ENCODE assay signal across 17 cellular contexts in genomic region chr16:49598386-49599170, GRCh38.
A peak's percentile ranks its signal among the peaks of the same experiment; 100 is the strongest.
DNase-seq lines count a peak whose midpoint lies in the region; ATAC-seq and TF ChIP-seq lines count a peak whose summit lies in the region.
"Had no signal": no experiment of that assay in that cellular context is flagged by ENCODE, and none has a peak within 500 bp of the region (broad histone marks: within the 10 kb centered on the region; RNA-seq: fewer than 3 reads in every experiment).

No MANE protein-coding gene starts in this region.

- no peak overlapping the region for H3K27ac Mint-ChIP-seq in endodermal cell
- H3K27ac Mint-ChIP-seq: activated B cell treated with CpG ODN at 0.5 μM for 24 hours, B cell, GM23338 had no signal

- H3K9me3 ChIP-seq in endodermal cell (ENCODE audit: control insufficient read depth, low read length) (no peaks in the 10 kb centered on the region), gastroesophageal sphincter (no peaks in the 10 kb centered on the region)
- H3K9me3 ChIP-seq: right lobe of liver, transverse colon had no signal

- no peak overlapping the region for H3K9ac ChIP-seq in endodermal cell (ENCODE audit: extremely low read depth, low read length, poor library complexity, severe bottlenecking)

- H3K4me3 Mint-ChIP-seq in endodermal cell: no peak overlapping the region
- H3K4me3 Mint-ChIP-seq: activated B cell treated with CpG ODN at 0.5 μM for 24 hours, B cell, GM23338 had no signal

- no peaks in the 10 kb centered on the region for H3K36me3 Mint-ChIP-seq in endodermal cell (ENCODE audit: low read depth)

- H3K27me3 ChIP-seq in endodermal cell (ENCODE audit: control insufficient read depth, insufficient read depth, low read length, poor library complexity, severe bottlenecking) (no peaks in the 10 kb centered on the region), gastroesophageal sphincter (no peaks in the 10 kb centered on the region)
- H3K27me3 ChIP-seq: right lobe of liver, transverse colon had no signal

- peak; percentile 68 for DNase-seq in GM13976 (ENCODE audit: low spot score)
- peak; percentile 29 for DNase-seq in endodermal cell
- no peak for DNase-seq in medulla oblongata (ENCODE audit: extremely low spot score)
- DNase-seq in NCI-H748 treated with DMSO at 0.1 percent for 48 hours (lab: John Stamatoyannopoulos, UW): no peak
- DNase-seq in NCI-H2171 (lab: John Stamatoyannopoulos, UW): no peak
- DNase-seq: activated B cell treated with CpG ODN at 0.5 μM for 24 hours, GF-D8, NCI-H1417, NCI-H526 treated with DMSO at 0.1 percent for 48 hours, SIG-M5, transverse colon had no signal

- in situ Hi-C loops in GM13976 (cut with MboI; ENCODE audit: low sequenced_read_pairs, unreplicated experiment): loop anchor here (25.0 kb wide), 1 partner anchor 186 kb away; no protein-coding TSS in a partner anchor

- no peak for TF ChIP-seq POLR2A in gastroesophageal sphincter (IDR thresholded peaks at IDR 0.05)

- no peak overlapping the region for H3K4me3 ChIP-seq in endodermal cell (ENCODE audit: low read length)
- no peak overlapping the region for H3K4me3 ChIP-seq in gastroesophageal sphincter
- H3K4me3 ChIP-seq: GM23338, right lobe of liver, transverse colon had no signal

- H3K36me3 ChIP-seq in endodermal cell (ENCODE audit: control insufficient read depth, insufficient read depth, low read length) (no peaks in the 10 kb centered on the region), gastroesophageal sphincter (no peaks in the 10 kb centered on the region)
- H3K36me3 ChIP-seq: right lobe of liver, transverse colon had no signal

- peaks cover 21% of the 10 kb centered on the region for H3K4me1 Mint-ChIP-seq in endodermal cell
- H3K4me1 Mint-ChIP-seq: activated B cell treated with CpG ODN at 0.5 μM for 24 hours, B cell had no signal

- 89 to 96% methylated on average over 7 to 8 of the region's 8 CpGs for WGBS in endodermal cell (ENCODE audit: insufficient coverage in 1 of 2, insufficient read length in 1 of 2), 2 experiments
- WGBS in gastroesophageal sphincter (ENCODE audit: low coverage in 1 of 2), 2 donors: 85 to 88% methylated on average over 4 to 6 of the region's 8 CpGs

- ATAC-seq in GM19455 (IDR thresholded peaks at IDR 0.05; ENCODE audit: unreplicated experiment) (peak; percentile 75), HG02885 (IDR thresholded peaks at IDR 0.05; ENCODE audit: poor library complexity, unreplicated experiment) (peak; percentile 83), gastroesophageal sphincter (no peak)
- ATAC-seq: GM23338, right lobe of liver had no signal

- TF ChIP-seq CTCF in GM13976 (IDR thresholded peaks at IDR 0.05; ENCODE audit: borderline replicate concordance, control extremely low read depth, extremely low read depth, insufficient read depth, missing control alignments): no peak
- no peak for TF ChIP-seq CTCF in endodermal cell (conservative IDR thresholded peaks at IDR 0.05)
- TF ChIP-seq CTCF in gastroesophageal sphincter (IDR thresholded peaks at IDR 0.05): no peak

- no peaks in the 10 kb centered on the region for H3K27me3 Mint-ChIP-seq in endodermal cell (ENCODE audit: insufficient read depth)

- H3K9me3 Mint-ChIP-seq in endodermal cell: no peaks in the 10 kb centered on the region
- H3K9me3 Mint-ChIP-seq: activated B cell treated with CpG ODN at 0.5 μM for 24 hours, GM23338 had no signal

- H3K4me1 ChIP-seq in endodermal cell (ENCODE audit: control insufficient read depth, insufficient read depth, low read length) (peaks cover 12% of the 10 kb centered on the region), gastroesophageal sphincter (peaks cover 0 to 34% (median 8%) of the 10 kb centered on the region in 3 donors)
- H3K4me1 ChIP-seq: right lobe of liver had no signal

- TF ChIP-seq EP300 in gastroesophageal sphincter (IDR thresholded peaks at IDR 0.05): no peak

- H3K27ac ChIP-seq in endodermal cell (ENCODE audit: low read depth, low read length) (no peak overlapping the region), gastroesophageal sphincter (no peak overlapping the region)
- H3K27ac ChIP-seq: right lobe of liver had no signal

Comparison
In these comparisons a context has a peak if more than half of its experiments do, and no peak if none do; other contexts are left out.
1. DNase-seq: peak in GM13976 (single experiment) and endodermal cell (single experiment); none in medulla oblongata (single experiment), NCI-H748 treated with DMSO at 0.1 percent for 48 hours (single experiment) and NCI-H2171 (single experiment).